17 cellular contexts compared by ENCODE assay signal in the genomic region with DNA sequence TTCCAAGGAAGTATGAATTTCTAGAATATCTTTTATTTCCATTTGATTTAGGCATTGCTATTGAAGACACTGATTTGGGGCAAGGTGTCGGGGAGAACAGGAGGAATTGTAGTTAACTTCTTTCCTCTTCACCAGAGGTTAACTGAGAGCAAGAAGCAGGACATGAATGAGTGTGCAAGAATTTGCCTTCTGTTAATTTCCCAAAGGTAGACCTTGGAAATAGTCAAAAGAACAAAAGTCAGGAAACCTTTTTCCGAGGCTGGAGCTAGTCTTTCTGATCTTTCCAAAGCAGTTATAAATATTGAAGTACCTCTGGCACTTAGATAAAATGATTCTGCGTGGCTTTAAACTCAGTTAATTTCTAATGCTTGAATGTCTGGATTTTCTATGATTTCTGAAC.
A peak's percentile ranks its signal among the peaks of the same experiment; 100 is the strongest.
DNase-seq lines count a peak whose midpoint lies in the region; FAIRE-seq and TF ChIP-seq lines count a peak whose summit lies in the region.
"Had no signal": no experiment of that assay in that cellular context is flagged by ENCODE, and none has a peak within 500 bp of the region (broad histone marks: within the 10 kb centered on the region; RNA-seq: fewer than 3 reads in every experiment).

No MANE protein-coding gene starts in this region.

- no peak overlapping the region for H2AFZ ChIP-seq in astrocyte (ENCODE audit: low read depth, low read length)

- no peaks in the 10 kb centered on the region for H3K27me3 ChIP-seq in astrocyte (ENCODE audit: insufficient read depth, low read length)
- no peaks in the 10 kb centered on the region for H3K27me3 ChIP-seq in endodermal cell (ENCODE audit: control insufficient read depth, insufficient read depth, low read length, poor library complexity, severe bottlenecking)
- H3K27me3 ChIP-seq: BE2C had no signal

- H3K4me1 ChIP-seq in astrocyte (ENCODE audit: insufficient read depth, low read length) (no peaks in the 10 kb centered on the region), endodermal cell (ENCODE audit: control insufficient read depth, insufficient read depth, low read length) (no peaks in the 10 kb centered on the region)
- H3K4me1 ChIP-seq: Caco-2 had no signal

- no peak for DNase-seq in astrocyte (ENCODE audit: low read depth)
- DNase-seq in endodermal cell, result no peak
- DNase-seq in progenitor cell of endocrine pancreas (ENCODE audit: low spot score, unreplicated experiment), result no peak
- DNase-seq in DMS79 (lab: John Stamatoyannopoulos, UW), result no peak
- no peak for DNase-seq in glutamatergic neuron
- no peak for DNase-seq in SW480 (ENCODE audit: low spot score)
- DNase-seq: ACHN; BE2C; C1 segment of cervical spinal cord; Caco-2; CD4-positive, CD25-positive, alpha-beta regulatory T cell; DMS153; DMS79 treated with DMSO at 0.1 percent for 48 hours; GF-D8 had no signal

- TF ChIP-seq CTCF in astrocyte (IDR thresholded peaks at IDR 0.05; ENCODE audit: insufficient read depth, low read depth, low read length) (no peak), endodermal cell (conservative IDR thresholded peaks at IDR 0.05) (no peak), progenitor cell of endocrine pancreas (IDR thresholded peaks at IDR 0.05; ENCODE audit: unreplicated experiment) (no peak), glutamatergic neuron (IDR thresholded peaks at IDR 0.05; ENCODE audit: partially characterized antibody, unreplicated experiment) (no peak)

- no peak overlapping the region for H3K4me3 Mint-ChIP-seq in astrocyte (ENCODE audit: unreplicated experiment)
- no peak overlapping the region for H3K4me3 Mint-ChIP-seq in endodermal cell
- H3K4me3 Mint-ChIP-seq in progenitor cell of endocrine pancreas (ENCODE audit: low read depth), result no peak overlapping the region
- H3K4me3 Mint-ChIP-seq in glutamatergic neuron (ENCODE audit: unreplicated experiment), result no peak overlapping the region
- H3K4me3 Mint-ChIP-seq: CD4-positive, CD25-positive, alpha-beta regulatory T cell had no signal

- peaks cover 86% of the 10 kb centered on the region for H3K79me2 ChIP-seq in astrocyte (ENCODE audit: insufficient read depth, low read length)

- H4K20me1 ChIP-seq in astrocyte (ENCODE audit: insufficient read depth, low read length), result peaks cover 65% of the 10 kb centered on the region

- H3K27ac Mint-ChIP-seq in astrocyte (ENCODE audit: unreplicated experiment), result peak overlapping the region; percentile 72
- H3K27ac Mint-ChIP-seq in endodermal cell, result peak overlapping the region; percentile 0
- H3K27ac Mint-ChIP-seq in progenitor cell of endocrine pancreas, result peak overlapping the region; percentile 64
- no peak overlapping the region for H3K27ac Mint-ChIP-seq in glutamatergic neuron (ENCODE audit: unreplicated experiment)
- H3K27ac Mint-ChIP-seq: CD4-positive, CD25-positive, alpha-beta regulatory T cell had no signal

- H3K9me3 Mint-ChIP-seq in astrocyte (ENCODE audit: unreplicated experiment) (no peaks in the 10 kb centered on the region), endodermal cell (no peaks in the 10 kb centered on the region), progenitor cell of endocrine pancreas (ENCODE audit: low read depth) (no peaks in the 10 kb centered on the region), glutamatergic neuron (ENCODE audit: unreplicated experiment) (peaks cover 2% of the 10 kb centered on the region)
- H3K9me3 Mint-ChIP-seq: CD4-positive, CD25-positive, alpha-beta regulatory T cell had no signal

- H3K4me2 ChIP-seq in astrocyte (ENCODE audit: low read length), result no peak overlapping the region

- H3K36me3 Mint-ChIP-seq in astrocyte (ENCODE audit: low read depth, unreplicated experiment) (no peaks in the 10 kb centered on the region), endodermal cell (ENCODE audit: low read depth) (no peaks in the 10 kb centered on the region), progenitor cell of endocrine pancreas (ENCODE audit: insufficient read depth) (no peaks in the 10 kb centered on the region), glutamatergic neuron (ENCODE audit: unreplicated experiment) (no peaks in the 10 kb centered on the region)
- H3K36me3 Mint-ChIP-seq: CD4-positive, CD25-positive, alpha-beta regulatory T cell had no signal

- no peaks in the 10 kb centered on the region for H3K27me3 Mint-ChIP-seq in astrocyte (ENCODE audit: low read depth, unreplicated experiment)
- no peaks in the 10 kb centered on the region for H3K27me3 Mint-ChIP-seq in endodermal cell (ENCODE audit: insufficient read depth)
- H3K27me3 Mint-ChIP-seq in progenitor cell of endocrine pancreas, result no peaks in the 10 kb centered on the region
- H3K27me3 Mint-ChIP-seq in glutamatergic neuron (ENCODE audit: unreplicated experiment), result no peaks in the 10 kb centered on the region
- H3K27me3 Mint-ChIP-seq: CD4-positive, CD25-positive, alpha-beta regulatory T cell had no signal

- H3K36me3 ChIP-seq in astrocyte (ENCODE audit: insufficient read depth, low read length) (no peaks in the 10 kb centered on the region), endodermal cell (ENCODE audit: control insufficient read depth, insufficient read depth, low read length) (no peaks in the 10 kb centered on the region)
- H3K36me3 ChIP-seq: BE2C, HAP-1 had no signal

- H3K4me1 Mint-ChIP-seq in astrocyte (ENCODE audit: low read depth, unreplicated experiment) (peaks cover 54% of the 10 kb centered on the region), endodermal cell (peaks cover 21% of the 10 kb centered on the region), progenitor cell of endocrine pancreas (ENCODE audit: low read depth) (peaks cover 19% of the 10 kb centered on the region), glutamatergic neuron (ENCODE audit: low read depth, unreplicated experiment) (peaks cover 16% of the 10 kb centered on the region)

- H3K27ac ChIP-seq in astrocyte (ENCODE audit: low read depth, low read length) (no peak overlapping the region), endodermal cell (ENCODE audit: low read depth, low read length) (no peak overlapping the region)

- WGBS in endodermal cell (ENCODE audit: insufficient coverage in 1 of 2, insufficient read length in 1 of 2), 2 experiments, result 81 to 94% methylated on average over 2 to 3 of the region's 3 CpGs

- H3K9ac ChIP-seq in astrocyte (ENCODE audit: low read length) (no peak overlapping the region), endodermal cell (ENCODE audit: extremely low read depth, low read length, poor library complexity, severe bottlenecking) (no peak overlapping the region)

- H3K9me3 ChIP-seq in astrocyte (ENCODE audit: insufficient read depth, low read depth, low read length) (no peaks in the 10 kb centered on the region), endodermal cell (ENCODE audit: control insufficient read depth, low read length) (no peaks in the 10 kb centered on the region)
- H3K9me3 ChIP-seq: BE2C, Caco-2, HAP-1 had no signal

- H3K4me3 ChIP-seq in astrocyte (ENCODE audit: insufficient read depth, low read depth, low read length) (no peak overlapping the region), endodermal cell (ENCODE audit: low read length) (no peak overlapping the region)
- H3K4me3 ChIP-seq: HAP-1 had no signal

- FAIRE-seq in astrocyte (lab: Jason Lieb, UNC), result no peak
- FAIRE-seq: A204.1, H1 had no signal
